14 cellular contexts compared by ENCODE assay signal in genomic region chr20:10739134-10739533, GRCh38.
DNase-seq lines count a peak whose midpoint lies in the region; ATAC-seq and TF ChIP-seq lines count a peak whose summit lies in the region.
"Had no signal": no experiment of that assay in that cellular context is flagged by ENCODE, and none has a peak within 500 bp of the region (broad histone marks: within the 10 kb centered on the region; RNA-seq: fewer than 3 reads in every experiment).

No MANE protein-coding gene starts in this region.

- ATAC-seq in RWPE2 (ENCODE audit: low read depth) (peak; percentile 48), upper lobe of right lung (no peak), GM21528 (IDR thresholded peaks at IDR 0.05; ENCODE audit: low FRiP score, unreplicated experiment) (no peak)
- ATAC-seq: activated naive CD4-positive, alpha-beta T cell treated with anti-CD3 and anti-CD28 coated beads, Interleukin-2, amount 50 U/mL, for 72 hours had no signal

- H3K36me3 ChIP-seq in RWPE2 (ENCODE audit: low read depth) (no peaks in the 10 kb centered on the region), mucosa of stomach (ENCODE audit: control insufficient read depth, insufficient read depth, low read length) (no peaks in the 10 kb centered on the region), upper lobe of right lung (no peaks in the 10 kb centered on the region)
- H3K36me3 ChIP-seq: WERI-Rb-1 had no signal

- intact Hi-C loops in upper lobe of right lung (cut with DNase I), result no loop called here

- no peaks in the 10 kb centered on the region for H3K9me3 ChIP-seq in RWPE2 (ENCODE audit: severe bottlenecking)
- no peaks in the 10 kb centered on the region for H3K9me3 ChIP-seq in mucosa of stomach (ENCODE audit: control insufficient read depth, low read length)
- no peaks in the 10 kb centered on the region for H3K9me3 ChIP-seq in upper lobe of right lung

- peak overlapping the region; percentile 19 for H3K4me3 ChIP-seq in RWPE2 (ENCODE audit: severe bottlenecking)
- peak overlapping the region; percentile 37 for H3K4me3 ChIP-seq in epithelial cell of proximal tubule (ENCODE audit: low read depth, low read length)
- no peak overlapping the region for H3K4me3 ChIP-seq in mucosa of stomach (ENCODE audit: low read length)
- H3K4me3 ChIP-seq in upper lobe of right lung, result peak overlapping the region; percentile 39

- H3K4me1 ChIP-seq in RWPE2 (ENCODE audit: insufficient read depth, poor library complexity, severe bottlenecking) (peaks cover 10% of the 10 kb centered on the region), mucosa of stomach (ENCODE audit: control insufficient read depth, insufficient read depth, low read length) (peaks cover 4% of the 10 kb centered on the region), upper lobe of right lung (no peaks in the 10 kb centered on the region)

- H3K27ac ChIP-seq in RWPE2 (ENCODE audit: poor library complexity, severe bottlenecking), result no peak overlapping the region
- H3K27ac ChIP-seq in upper lobe of right lung, result peak overlapping the region; percentile 8
- H3K27ac ChIP-seq: WERI-Rb-1 had no signal

- H3K9ac ChIP-seq in mucosa of stomach (ENCODE audit: low read length), result peak overlapping the region; percentile 9

- DNase-seq in RWPE2 (ENCODE audit: low spot score) (no peak), epithelial cell of proximal tubule (ENCODE audit: low read depth) (no peak), upper lobe of right lung (no peak), midbrain (lab: John Stamatoyannopoulos, UW) (no peak), epidermal melanocyte (ENCODE audit: insufficient read length, low spot score) (no peak)
- DNase-seq: CD4-positive, alpha-beta T cell; immature natural killer cell; NCI-H1092; NCI-H2171 treated with DMSO at 0.1 percent for 48 hours; stimulated activated CD4-positive, alpha-beta T cell treated with anti-CD3 and anti-CD28 coated beads, Interleukin-4, amount 100 ng/mL, for 1 hour; WERI-Rb-1 had no signal

- peaks cover 3% of the 10 kb centered on the region for H3K27me3 ChIP-seq in RWPE2 (ENCODE audit: insufficient read depth, poor library complexity, severe bottlenecking)
- no peaks in the 10 kb centered on the region for H3K27me3 ChIP-seq in mucosa of stomach (ENCODE audit: control insufficient read depth, insufficient read depth, low read length)
- H3K27me3 ChIP-seq in upper lobe of right lung, result no peaks in the 10 kb centered on the region

- TF ChIP-seq CTCF in RWPE2 (IDR thresholded peaks at IDR 0.05; ENCODE audit: poor library complexity, severe bottlenecking) (no peak), epithelial cell of proximal tubule (conservative IDR thresholded peaks at IDR 0.05; ENCODE audit: low read depth, low read length) (no peak), upper lobe of right lung (IDR thresholded peaks at IDR 0.05) (no peak)
